9 cellular contexts compared by ENCODE assay signal in the genomic region with DNA sequence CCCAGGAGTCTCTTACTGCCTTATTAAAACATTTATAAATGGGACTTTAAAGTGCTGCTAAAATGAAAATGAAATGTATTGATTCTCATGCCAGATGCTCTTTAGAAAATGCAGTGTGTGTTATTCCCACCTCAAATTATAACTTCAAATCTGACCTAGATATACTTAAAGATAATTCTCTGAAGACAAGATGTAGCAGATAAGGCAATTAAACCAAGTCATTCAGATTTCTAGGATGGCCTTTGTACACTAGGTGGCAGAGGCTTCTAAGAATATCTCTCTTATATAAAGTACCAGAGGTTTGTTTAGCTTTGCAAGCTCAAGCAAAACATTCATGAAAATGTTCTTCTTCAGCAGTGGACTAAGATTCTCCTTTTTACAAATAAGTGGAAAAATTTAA. TPM values are rescaled to one million over a fixed set of nuclear protein-coding genes. Genes with fewer than 3 reads are reported as not detected.
A peak's percentile ranks its signal among the peaks of the same experiment; 100 is the strongest.
DNase-seq lines count a peak whose midpoint lies in the region; ATAC-seq, FAIRE-seq and TF ChIP-seq lines count a peak whose summit lies in the region.
"Had no signal": no experiment of that assay in that cellular context is flagged by ENCODE, and none has a peak within 500 bp of the region (broad histone marks: within the 10 kb centered on the region; RNA-seq: fewer than 3 reads in every experiment).

No MANE protein-coding gene starts in this region.

- H3K9me3 ChIP-seq in adipocyte (ENCODE audit: control insufficient read depth, low read length), result no peaks in the 10 kb centered on the region
- no peaks in the 10 kb centered on the region for H3K9me3 ChIP-seq in mesenchymal stem cell (ENCODE audit: control insufficient read depth, low read length)
- no peaks in the 10 kb centered on the region for H3K9me3 ChIP-seq in spleen
- H3K9me3 ChIP-seq in pancreas, result no peaks in the 10 kb centered on the region

- no peak overlapping the region for H2AK5ac ChIP-seq in mesenchymal stem cell (ENCODE audit: low read length, severe bottlenecking)

- FAIRE-seq in pancreas (lab: Jason Lieb, UNC), result no peak

- H3K4me1 ChIP-seq in adipocyte (ENCODE audit: control insufficient read depth, insufficient read depth, low read length), result peaks cover 7% of the 10 kb centered on the region
- no peaks in the 10 kb centered on the region for H3K4me1 ChIP-seq in mesenchymal stem cell (ENCODE audit: control insufficient read depth, insufficient read depth, low read depth, low read length)
- H3K4me1 ChIP-seq in spleen, result peaks cover 0 to 17% (median 6%) of the 10 kb centered on the region in 6 donors
- H3K4me1 ChIP-seq in pancreas, result no peaks in the 10 kb centered on the region

- no peak overlapping the region for H3K4me3 ChIP-seq in adipocyte (ENCODE audit: low read length)
- no peak overlapping the region for H3K4me3 ChIP-seq in mesenchymal stem cell (ENCODE audit: insufficient read depth in 1 of 2, low read depth in 1 of 2, low read length in 2 of 2)
- H3K4me3 ChIP-seq in spleen, result no peak overlapping the region
- H3K4me3 ChIP-seq in pancreas, result no peak overlapping the region

- peaks cover 26% of the 10 kb centered on the region for H3K27me3 ChIP-seq in adipocyte (replicated peaks; ENCODE audit: control insufficient read depth, insufficient read depth, low read length)
- H3K27me3 ChIP-seq in mesenchymal stem cell (ENCODE audit: control insufficient read depth in 1 of 2, insufficient read depth in 1 of 2, low read length in 2 of 2), result peaks cover 9 to 32% of the 10 kb centered on the region in 2 experiments
- peaks cover 0 to 16% (median 3%) of the 10 kb centered on the region in 7 donors for H3K27me3 ChIP-seq in spleen (replicated peaks in 1 of 7)
- no peaks in the 10 kb centered on the region for H3K27me3 ChIP-seq in pancreas

- H3K4me2 ChIP-seq in mesenchymal stem cell (ENCODE audit: low read length, poor library complexity, severe bottlenecking), result no peak overlapping the region

- H3K9ac ChIP-seq in adipocyte (ENCODE audit: low read length), result no peak overlapping the region
- no peak overlapping the region for H3K9ac ChIP-seq in mesenchymal stem cell (ENCODE audit: low read length)

- TF ChIP-seq POLR2A in spleen (IDR thresholded peaks at IDR 0.05), result no peak

- intact Hi-C loops in spleen (cut with DNase I; ENCODE audit: low total_unique reads), result no loop called here
- intact Hi-C loops in pancreas (cut with DNase I), result no loop called here

- H2BK12ac ChIP-seq in mesenchymal stem cell (ENCODE audit: low read length in 2 of 2), result no peak overlapping the region

- H2BK5ac ChIP-seq in mesenchymal stem cell (ENCODE audit: low read depth, low read length, poor library complexity, severe bottlenecking), result no peak overlapping the region

- H3K27ac ChIP-seq in mesenchymal stem cell (ENCODE audit: low read length, poor library complexity, severe bottlenecking) (no peak overlapping the region), spleen (peak overlapping the region in 1 of 8 donors; percentile 41), pancreas (no peak overlapping the region)

- H2BK15ac ChIP-seq in mesenchymal stem cell (ENCODE audit: low read depth, poor library complexity, severe bottlenecking), result no peak overlapping the region

- H4K91ac ChIP-seq in mesenchymal stem cell (ENCODE audit: low read length), result no peak overlapping the region

- H3K4ac ChIP-seq in mesenchymal stem cell (ENCODE audit: low read depth in 1 of 2, low read length in 2 of 2), result no peak overlapping the region

- no peak overlapping the region for H3K23ac ChIP-seq in mesenchymal stem cell (ENCODE audit: low read length in 2 of 2)

- ATAC-seq in pancreas, result no peak

- no peak overlapping the region for H4K8ac ChIP-seq in mesenchymal stem cell (ENCODE audit: low read length)

- H3K36me3 ChIP-seq in adipocyte (ENCODE audit: control insufficient read depth, insufficient read depth, low read length, severe bottlenecking) (no peaks in the 10 kb centered on the region), mesenchymal stem cell (ENCODE audit: control insufficient read depth in 1 of 2, insufficient read depth in 2 of 2, low read depth in 1 of 2, low read length in 2 of 2) (no peaks in the 10 kb centered on the region), spleen (no peaks in the 10 kb centered on the region), pancreas (no peaks in the 10 kb centered on the region)

- TF ChIP-seq CTCF in spleen (IDR thresholded peaks at IDR 0.05 in 8 of 11, conservative IDR thresholded peaks at IDR 0.05 in 3 of 11) (no peak), pancreas (IDR thresholded peaks at IDR 0.05) (no peak)

- DNase-seq in DMS53 (lab: John Stamatoyannopoulos, UW) (peak; percentile 47), DMS53 treated with DMSO at 0.1 percent for 48 hours (lab: John Stamatoyannopoulos, UW; ENCODE audit: unreplicated experiment) (no peak), HT1080 (ENCODE audit: low read depth) (peak; percentile 4), adipocyte (ENCODE audit: low read depth) (peak; percentile 36), mesenchymal stem cell (peak; percentile 28), spleen (no peak), pancreas (no peak), hypothalamus (lab: John Stamatoyannopoulos, UW) (no peak)
- DNase-seq: NCI-H1048 had no signal

- no peak overlapping the region for H3K14ac ChIP-seq in mesenchymal stem cell (ENCODE audit: low read length in 2 of 2)

- H3K79me1 ChIP-seq in mesenchymal stem cell (replicated peaks; ENCODE audit: low read length, poor library complexity, severe bottlenecking), result no peaks in the 10 kb centered on the region

- no peak overlapping the region for H2BK120ac ChIP-seq in mesenchymal stem cell (ENCODE audit: low read depth, low read length)

- no peak overlapping the region for H2AFZ ChIP-seq in mesenchymal stem cell (ENCODE audit: low read depth, low read length)

- no peak overlapping the region for H3K18ac ChIP-seq in mesenchymal stem cell (ENCODE audit: low read depth in 1 of 2, low read length in 2 of 2)

RNA-seq across cellular contexts. Expression of a gene that starts 26.9 kb away (rescaled TPM):
- total RNA-seq in HT1080 (2014; rRNA removed; shearing (Covaris generic)), result 8.5 and 9.6 TPM in 2 replicates
- 8.6 and 9.5 TPM in 2 replicates for polyA plus RNA-seq in HT1080 (2015; cell fraction: cytosol; rRNA removed)
- 189 and 196 TPM in 2 replicates for polyA plus RNA-seq in HT1080 (2015; cell fraction: nucleus; rRNA removed)
- 11.8 TPM for polyA plus RNA-seq in mesenchymal stem cell (2013, experiment 1 of 2)
- polyA plus RNA-seq in mesenchymal stem cell (2013, experiment 2 of 2), result 10.6 TPM
- 100 to 1,000 TPM in 5 of 7 donors, 10 to 100 TPM in 2; 49.1 to 155 (median 115) TPM for total RNA-seq in spleen
- polyA plus RNA-seq in spleen, result 100 to 1,000 TPM in 1 of 3 donors, 10 to 100 TPM in 2; 23.2 to 135 (median 86.1) TPM
- total RNA-seq in pancreas, result 100 to 1,000 TPM in 5 of 6 donors, 10 to 100 TPM in 1; 77.7 to 245 (median 115) TPM
- polyA plus RNA-seq in pancreas, result 100 to 1,000 TPM; 371 to 529 TPM

Comparison
In these comparisons a context has a peak if more than half of its experiments do, and no peak if none do; other contexts are left out.
1. DNase-seq: peak in DMS53 (single experiment), HT1080 (single experiment), adipocyte (single experiment) and mesenchymal stem cell (single experiment); none in DMS53 treated with DMSO at 0.1 percent for 48 hours (single experiment), spleen (single experiment), pancreas (0 of 6) and hypothalamus (0 of 51).